ENCODE assay signal across 1 cellular context in the genomic region with DNA sequence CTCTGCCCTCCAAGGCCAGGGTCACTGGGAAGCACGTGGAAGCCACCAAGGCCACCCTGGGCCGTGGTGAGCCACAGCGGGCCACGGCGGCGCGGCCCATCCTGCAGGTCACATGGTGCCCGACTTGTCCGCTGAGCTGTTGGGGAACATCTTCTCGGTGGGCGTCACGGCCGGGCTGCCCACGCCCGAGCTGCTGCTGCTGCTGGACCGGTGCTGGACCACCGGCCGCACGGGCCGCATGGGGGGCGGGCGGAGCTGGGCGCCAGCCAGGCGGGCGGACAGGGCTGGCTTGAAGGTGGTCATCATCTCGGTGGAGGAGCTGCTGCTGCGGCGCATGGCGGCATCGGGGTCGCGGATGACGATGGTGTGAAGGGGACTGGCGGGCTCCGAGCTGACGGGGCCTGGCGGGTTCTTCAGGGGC.
TF ChIP-seq lines count a peak whose summit lies in the region.

No MANE protein-coding gene starts in this region.

TF ChIP-seq in H1, 55 proteins besides CTCF, POLR2A, EP300 and RAD21:
- TF ChIP-seq ZNF274 (IDR thresholded peaks at IDR 0.05; ENCODE audit: borderline replicate concordance, extremely low read depth, low read length), result no peak
- TF ChIP-seq SUZ12 (IDR thresholded peaks at IDR 0.05; ENCODE audit: low read length), result no peak
- TF ChIP-seq SIN3A (conservative IDR thresholded peaks at IDR 0.05 in 1 of 2, IDR thresholded peaks at IDR 0.05 in 1 of 2; ENCODE audit: low read depth in 1 of 2, low read length in 2 of 2), result no peak
- no peak for TF ChIP-seq CTBP2 (IDR thresholded peaks at IDR 0.05; ENCODE audit: borderline replicate concordance, insufficient read depth, insufficient read length, low read length)
- TF ChIP-seq, protein P1, sequence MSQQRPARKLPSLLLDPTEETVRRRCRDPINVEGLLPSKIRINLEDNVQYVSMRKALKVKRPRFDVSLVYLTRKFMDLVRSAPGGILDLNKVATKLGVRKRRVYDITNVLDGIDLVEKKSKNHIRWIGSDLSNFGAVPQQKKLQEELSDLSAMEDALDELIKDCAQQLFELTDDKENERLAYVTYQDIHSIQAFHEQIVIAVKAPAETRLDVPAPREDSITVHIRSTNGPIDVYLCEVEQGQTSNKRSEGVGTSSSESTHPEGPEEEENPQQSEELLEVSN (IDR thresholded peaks at IDR 0.05), result no peak
